ENCODE assay signal across 8 cellular contexts in the genomic region with DNA sequence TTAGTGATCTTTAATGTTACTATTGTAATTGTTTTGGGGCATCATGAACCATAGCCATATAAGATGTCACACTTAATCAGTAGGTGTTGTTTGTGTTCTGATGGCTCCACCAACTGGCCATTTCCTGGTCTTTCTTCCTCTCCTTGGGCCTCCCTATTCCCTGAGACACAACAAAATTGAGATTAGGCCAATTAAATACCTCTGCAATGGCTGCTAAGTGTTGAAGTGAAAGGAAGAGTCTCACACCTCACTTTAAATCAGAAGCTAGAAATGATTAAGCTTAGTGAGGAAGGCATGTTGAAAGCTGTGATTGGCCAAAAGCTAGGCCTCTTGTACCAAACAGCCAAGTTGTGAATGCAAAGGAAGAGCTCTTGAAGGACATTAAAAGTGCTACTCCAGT. TPM values are rescaled to one million over a fixed set of nuclear protein-coding genes. Genes with fewer than 3 reads are reported as not detected.
DNase-seq lines count a peak whose midpoint lies in the region; ATAC-seq and TF ChIP-seq lines count a peak whose summit lies in the region.

No MANE protein-coding gene starts in this region.

- TF ChIP-seq RAD21 in HCT116 (IDR thresholded peaks at IDR 0.05; ENCODE audit: low read depth): peak; percentile 69

- peaks cover 4% of the 10 kb centered on the region for H3K9me3 Mint-ChIP-seq in WTC11

- no peaks in the 10 kb centered on the region for H3K9me3 ChIP-seq in HCT116 (ENCODE audit: control insufficient read depth in 1 of 2, insufficient read depth in 1 of 2, low read depth in 1 of 2, low read length in 2 of 2)
- no peaks in the 10 kb centered on the region for H3K9me3 ChIP-seq in iPS DF 6.9 (ENCODE audit: control insufficient read depth, insufficient read depth, low read length)
- no peaks in the 10 kb centered on the region for H3K9me3 ChIP-seq in ovary

- POLR2A ChIA-PET in HCT116 (lab: Charles Lee): no interaction called here
- POLR2A ChIA-PET in WTC11 (lab: Charles Lee): no interaction called here

- H3K27ac ChIP-seq in HCT116 (ENCODE audit: low read depth, low read length) (no peak overlapping the region), iPS DF 6.9 (ENCODE audit: low read length) (no peak overlapping the region), ovary (no peak overlapping the region)

- peak overlapping the region; percentile 79 for H3K27ac Mint-ChIP-seq in WTC11

- ATAC-seq in HCT116 (peak; percentile 87), WTC11 (peak; percentile 95), HG03432 (IDR thresholded peaks at IDR 0.05; ENCODE audit: unreplicated experiment) (no peak)

- H2AFZ ChIP-seq in HCT116 (ENCODE audit: low read depth, low read length, poor library complexity, severe bottlenecking): no peak overlapping the region

- H4K20me1 ChIP-seq in HCT116 (ENCODE audit: insufficient read depth): peaks cover 10% of the 10 kb centered on the region; the same call in 1 of the 2 replicates

- H3K36me3 ChIP-seq in HCT116 (ENCODE audit: control insufficient read depth in 1 of 2, insufficient read depth in 2 of 2, low read length in 2 of 2) (no peaks in the 10 kb centered on the region), iPS DF 6.9 (ENCODE audit: control insufficient read depth, insufficient read depth, low read length) (no peaks in the 10 kb centered on the region), ovary (no peaks in the 10 kb centered on the region)

- H3K4me2 ChIP-seq in HCT116 (ENCODE audit: low read length): no peak overlapping the region

- DNase-seq in COR-L47 (lab: John Stamatoyannopoulos, UW) (peak; percentile 34), HCT116 (ENCODE audit: low read depth, low spot score) (peak; percentile 21), WTC11 (ENCODE audit: low spot score) (peak; percentile 29), iPS DF 6.9 (ENCODE audit: low read depth, low spot score) (peak; percentile 45), ovary (no peak), OCI-M2 (lab: John Stamatoyannopoulos, UW; ENCODE audit: unreplicated experiment) (no peak), SIG-M5 treated with dmso at 0.1 percent for 504 hours (lab: John Stamatoyannopoulos, UW; ENCODE audit: unreplicated experiment) (no peak)

- TF ChIP-seq EP300 in ovary (IDR thresholded peaks at IDR 0.05): no peak

- H3K79me2 ChIP-seq in HCT116 (ENCODE audit: insufficient read depth, low read length): peaks cover 52% of the 10 kb centered on the region

- no peak overlapping the region for H3K9ac ChIP-seq in HCT116 (ENCODE audit: low read length)

- peak overlapping the region; percentile 37 for H3K4me3 Mint-ChIP-seq in WTC11

- CTCF ChIA-PET in HCT116 (lab: Charles Lee): interaction anchor here (0.9 to 1.3 kb wide), 3 partner anchors 140 to 635 kb away, joined by 3 to 18 read pairs (median 3); no protein-coding TSS in a partner anchor
- CTCF ChIA-PET in WTC11 (lab: Charles Lee): interaction anchor here (0.7 to 1.3 kb wide), 7 partner anchors 14 to 280 kb away, joined by 3 to 7 read pairs (median 5); a partner anchor contains a TSS

- H3K4me1 Mint-ChIP-seq in WTC11: peaks cover 30% of the 10 kb centered on the region

- no peak for TF ChIP-seq POLR2A in HCT116 (IDR thresholded peaks at IDR 0.05; ENCODE audit: borderline replicate concordance, extremely low read depth, insufficient read depth, insufficient read length)
- no peak for TF ChIP-seq POLR2A in ovary (IDR thresholded peaks at IDR 0.05)

- peaks cover 10% of the 10 kb centered on the region for H3K36me3 Mint-ChIP-seq in WTC11

- RAD21 ChIA-PET in HCT116 (lab: Charles Lee; ENCODE audit: low non-redundant PET in 1 of 2, low total read pairs in 2 of 2, uncharacterized antibody in 2 of 2, unreplicated experiment in 2 of 2): interaction anchor here in 1 of 2 experiments (0.8 kb wide), 1 partner anchor 245 kb away, joined by 6 read pairs; no protein-coding TSS in a partner anchor

- H3K4me3 ChIP-seq in HCT116 (replicated peaks in 1 of 2; ENCODE audit: low read depth in 1 of 2, low read length in 2 of 2) (no peak overlapping the region), iPS DF 6.9 (ENCODE audit: low read length) (no peak overlapping the region), ovary (no peak overlapping the region)

- H3K27me3 ChIP-seq in HCT116 (ENCODE audit: insufficient read depth, low read length): no peaks in the 10 kb centered on the region
- H3K27me3 ChIP-seq in iPS DF 6.9 (ENCODE audit: control insufficient read depth, insufficient read depth, low read length): no peaks in the 10 kb centered on the region
- H3K27me3 ChIP-seq in ovary: no peaks in the 10 kb centered on the region

- peak; percentile 32 to 50 (median 45); a peak in 4 of 6 replicates for TF ChIP-seq CTCF in HCT116 (IDR thresholded peaks at IDR 0.05 in 2 of 3, conservative IDR thresholded peaks at IDR 0.05 in 1 of 3; ENCODE audit: borderline replicate concordance in 1 of 3, insufficient read depth in 1 of 3, low read depth in 2 of 3, low read length in 2 of 3)
- no peak for TF ChIP-seq CTCF in WTC11 (IDR thresholded peaks at IDR 0.05)
- no peak for TF ChIP-seq CTCF in ovary (IDR thresholded peaks at IDR 0.05)

- H3K4me1 ChIP-seq in HCT116 (ENCODE audit: control insufficient read depth in 1 of 2, insufficient read depth in 2 of 2, low read length in 2 of 2): peaks cover 2 to 9% of the 10 kb centered on the region in 2 experiments; a peak in 3 of 4 replicates
- H3K4me1 ChIP-seq in iPS DF 6.9 (ENCODE audit: control insufficient read depth, insufficient read depth, low read length): no peaks in the 10 kb centered on the region
- H3K4me1 ChIP-seq in ovary (ENCODE audit: insufficient read depth): peaks cover 2% of the 10 kb centered on the region

- no peaks in the 10 kb centered on the region for H3K27me3 Mint-ChIP-seq in WTC11 (ENCODE audit: low read depth)

- intact Hi-C loops in HCT116 (cut with micrococcal nuclease): loop anchor here (5.0 to 10.0 kb wide), 2 partner anchors 244 to 631 kb away; no protein-coding TSS in a partner anchor
- intact Hi-C loops in ovary (cut with DNase I): no loop called here

- BruUV-seq in HCT116 (replicated peaks; lab: Mats Ljungman, UMichigan): no TSS peak

- no peaks in the 10 kb centered on the region for H3K9me2 ChIP-seq in HCT116 (ENCODE audit: insufficient read depth)

TF ChIP-seq in HCT116, 20 proteins besides CTCF, POLR2A, EP300 and RAD21:
- TF ChIP-seq POLR2AphosphoS5 (IDR thresholded peaks at IDR 0.05; ENCODE audit: low read depth, low read length) (no peak), EZH2phosphoT487 (IDR thresholded peaks at IDR 0.05; ENCODE audit: borderline replicate concordance) (no peak), EZH2 (IDR thresholded peaks at IDR 0.05) (no peak)
- TF ChIP-seq, protein P1, sequence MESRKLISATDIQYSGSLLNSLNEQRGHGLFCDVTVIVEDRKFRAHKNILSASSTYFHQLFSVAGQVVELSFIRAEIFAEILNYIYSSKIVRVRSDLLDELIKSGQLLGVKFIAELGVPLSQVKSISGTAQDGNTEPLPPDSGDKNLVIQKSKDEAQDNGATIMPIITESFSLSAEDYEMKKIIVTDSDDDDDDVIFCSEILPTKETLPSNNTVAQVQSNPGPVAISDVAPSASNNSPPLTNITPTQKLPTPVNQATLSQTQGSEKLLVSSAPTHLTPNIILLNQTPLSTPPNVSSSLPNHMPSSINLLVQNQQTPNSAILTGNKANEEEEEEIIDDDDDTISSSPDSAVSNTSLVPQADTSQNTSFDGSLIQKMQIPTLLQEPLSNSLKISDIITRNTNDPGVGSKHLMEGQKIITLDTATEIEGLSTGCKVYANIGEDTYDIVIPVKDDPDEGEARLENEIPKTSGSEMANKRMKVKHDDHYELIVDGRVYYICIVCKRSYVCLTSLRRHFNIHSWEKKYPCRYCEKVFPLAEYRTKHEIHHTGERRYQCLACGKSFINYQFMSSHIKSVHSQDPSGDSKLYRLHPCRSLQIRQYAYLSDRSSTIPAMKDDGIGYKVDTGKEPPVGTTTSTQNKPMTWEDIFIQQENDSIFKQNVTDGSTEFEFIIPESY (IDR thresholded peaks at IDR 0.05; ENCODE audit: extremely low read depth, insufficient replicate concordance, low read length): no peak
- TF ChIP-seq, protein P2, sequence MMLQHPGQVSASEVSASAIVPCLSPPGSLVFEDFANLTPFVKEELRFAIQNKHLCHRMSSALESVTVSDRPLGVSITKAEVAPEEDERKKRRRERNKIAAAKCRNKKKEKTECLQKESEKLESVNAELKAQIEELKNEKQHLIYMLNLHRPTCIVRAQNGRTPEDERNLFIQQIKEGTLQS (IDR thresholded peaks at IDR 0.05): no peak

TF ChIP-seq in WTC11, 78 proteins besides CTCF, POLR2A, EP300 and RAD21 (continues in another document):
- TF ChIP-seq SOX15 (CRISPR knock-in tag; IDR thresholded peaks at IDR 0.05) (no peak), ZNF671 (CRISPR knock-in tag; IDR thresholded peaks at IDR 0.05) (no peak), NR1H2 (CRISPR knock-in tag; IDR thresholded peaks at IDR 0.05) (no peak), SMAD3 (CRISPR knock-in tag; IDR thresholded peaks at IDR 0.05; ENCODE audit: borderline replicate concordance) (no peak)
- TF ChIP-seq, protein P2 (CRISPR knock-in tag; conservative IDR thresholded peaks at IDR 0.05): no peak

RNA-seq across cellular contexts. Expression of a gene that starts 30.7 kb away (rescaled TPM):
- total RNA-seq in HCT116 (2021; ENCODE audit: unreplicated experiment): 33.1 TPM
- 12.9 and 15.0 TPM in 2 replicates for polyA plus RNA-seq in HCT116 (2012)
- 32.0 to 35.9 TPM (median 32.1 TPM) in 3 replicates for total RNA-seq in WTC11 (2021)
- total RNA-seq in ovary: 10 to 100 TPM; 17.4 to 20.9 (median 19.0) TPM
- 10 to 100 TPM; 16.6 to 34.3 TPM for polyA plus RNA-seq in ovary

Comparison
In these comparisons a context has a peak if more than half of its experiments do, and no peak if none do; other contexts are left out.
1. DNase-seq: peak in COR-L47 (single experiment), HCT116 (single experiment), WTC11 (single experiment) and iPS DF 6.9 (single experiment); none in ovary (0 of 5), OCI-M2 (single experiment) and SIG-M5 treated with dmso at 0.1 percent for 504 hours (single experiment).
2. CTCF ChIP-seq: peak in HCT116 (3 of 3); none in WTC11 (single experiment) and ovary (0 of 3).